Comparison of ENCODE assay signal across 10 cellular contexts in the genomic region with DNA sequence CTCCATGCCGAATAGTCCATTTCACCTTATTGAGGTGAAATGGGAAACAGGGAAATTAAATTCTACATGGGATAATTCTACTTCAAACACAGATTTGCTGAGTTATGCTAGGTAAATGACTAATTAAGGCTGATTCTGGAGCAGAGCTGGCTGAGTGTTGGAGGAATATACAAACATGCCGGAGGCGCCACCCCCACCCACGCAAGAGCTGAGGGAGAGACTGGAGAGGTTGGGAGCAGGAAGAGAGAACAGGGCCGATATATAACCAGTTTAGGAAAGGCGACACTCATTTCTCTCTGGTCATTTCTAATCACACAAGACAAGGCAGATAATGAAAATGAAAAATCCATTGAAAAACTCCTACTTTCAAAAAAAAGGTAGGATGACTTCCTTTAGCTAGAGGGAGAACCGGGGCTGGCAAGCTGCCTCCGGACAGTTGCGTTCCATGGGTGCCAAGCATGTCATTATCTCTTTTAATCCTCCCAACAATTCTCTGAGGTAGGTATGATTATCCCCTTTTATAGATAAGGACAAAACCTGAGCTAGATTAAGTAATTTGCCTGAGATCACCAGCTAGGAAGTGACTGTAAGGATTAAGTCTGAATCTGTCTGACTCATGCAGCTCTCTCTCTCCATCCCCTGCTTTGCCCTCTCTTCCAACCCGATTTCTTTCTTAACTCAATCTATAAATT. TPM values are rescaled to one million over a fixed set of nuclear protein-coding genes. Genes with fewer than 3 reads are reported as not detected.
DNase-seq lines count a peak whose midpoint lies in the region; ATAC-seq and TF ChIP-seq lines count a peak whose summit lies in the region.
"Had no signal": no experiment of that assay in that cellular context is flagged by ENCODE, and none has a peak within 500 bp of the region (broad histone marks: within the 10 kb centered on the region; RNA-seq: fewer than 3 reads in every experiment).

No MANE protein-coding gene starts in this region.

- intact Hi-C loops in A673 (cut with micrococcal nuclease; ENCODE audit: unreplicated experiment), result no loop called here
- intact Hi-C loops in activated T-helper 1 cell treated with anti-CD3 and anti-CD28 coated beads, Interleukin-12 subunit alpha, Interleukin-12 subunit beta, Interleukin-2, Interleukin-4 antibody, amounts not matched to agents 30 ng/mL and 10 ng/mL and 1 ng/mL, durations not matched to agents 14 hours and 24 hours and 36 hours (cut with micrococcal nuclease), result no loop called here

- DNase-seq in A673 (ENCODE audit: low spot score) (peak; percentile 14), RWPE2 (ENCODE audit: low spot score) (peak; percentile 69), iPS-NIHi11 (ENCODE audit: low spot score) (peak; percentile 24), activated gamma-delta T cell treated with Interleukin-2 at 50 U/mL for 16 hours (no peak)
- DNase-seq in activated T-helper 1 cell treated with anti-CD3 and anti-CD28 coated beads, Interleukin-12 subunit alpha, Interleukin-12 subunit beta, Interleukin-2, Interleukin-4 antibody, amounts not matched to agents 30 ng/mL and 10 ng/mL and 1 ng/mL, durations not matched to agents 14 hours and 24 hours and 36 hours (ENCODE audit: low spot score), result no peak
- DNase-seq: CD4-positive, CD25-positive, alpha-beta regulatory T cell had no signal

- TF ChIP-seq CTCF in A673 (conservative IDR thresholded peaks at IDR 0.05; ENCODE audit: low read depth, low read length), result no peak
- TF ChIP-seq CTCF in HEK293 (tag by site-specific recombination; IDR thresholded peaks at IDR 0.05), result no peak
- no peak for TF ChIP-seq CTCF in RWPE2 (IDR thresholded peaks at IDR 0.05; ENCODE audit: poor library complexity, severe bottlenecking)

- H3K27me3 Mint-ChIP-seq in activated T-helper 1 cell treated with anti-CD3 and anti-CD28 coated beads, Interleukin-12 subunit alpha, Interleukin-12 subunit beta, Interleukin-2, Interleukin-4 antibody, amounts not matched to agents 30 ng/mL and 10 ng/mL and 1 ng/mL, durations not matched to agents 14 hours and 24 hours and 36 hours (ENCODE audit: insufficient read depth), result peaks cover 19% of the 10 kb centered on the region
- peaks cover 32% of the 10 kb centered on the region for H3K27me3 Mint-ChIP-seq in stimulated activated memory B cell treated with anti-CD40 and anti-IgM and Interleukin-4, amounts not matched to agents 10 μg/mL and 1 μg/mL and 100 μg/mL, for 72 hours

- H3K27ac Mint-ChIP-seq in activated T-helper 1 cell treated with anti-CD3 and anti-CD28 coated beads, Interleukin-12 subunit alpha, Interleukin-12 subunit beta, Interleukin-2, Interleukin-4 antibody, amounts not matched to agents 30 ng/mL and 10 ng/mL and 1 ng/mL, durations not matched to agents 14 hours and 24 hours and 36 hours, result no peak overlapping the region
- H3K27ac Mint-ChIP-seq in stimulated activated memory B cell treated with anti-CD40 and anti-IgM and Interleukin-4, amounts not matched to agents 10 μg/mL and 1 μg/mL and 100 μg/mL, for 72 hours, result no peak overlapping the region
- H3K27ac Mint-ChIP-seq: activated naive CD4-positive, alpha-beta T cell treated with anti-CD3 and anti-CD28 coated beads, Interleukin-2, amount 50 U/mL, for 24 hours; CD4-positive, CD25-positive, alpha-beta regulatory T cell had no signal

- H3K4me3 Mint-ChIP-seq in activated T-helper 1 cell treated with anti-CD3 and anti-CD28 coated beads, Interleukin-12 subunit alpha, Interleukin-12 subunit beta, Interleukin-2, Interleukin-4 antibody, amounts not matched to agents 30 ng/mL and 10 ng/mL and 1 ng/mL, durations not matched to agents 14 hours and 24 hours and 36 hours, result no peak overlapping the region
- H3K4me3 Mint-ChIP-seq in stimulated activated memory B cell treated with anti-CD40 and anti-IgM and Interleukin-4, amounts not matched to agents 10 μg/mL and 1 μg/mL and 100 μg/mL, for 72 hours, result no peak overlapping the region
- H3K4me3 Mint-ChIP-seq: activated naive CD4-positive, alpha-beta T cell treated with anti-CD3 and anti-CD28 coated beads, Interleukin-2, amount 50 U/mL, for 24 hours; CD4-positive, CD25-positive, alpha-beta regulatory T cell had no signal

- H3K36me3 Mint-ChIP-seq in activated T-helper 1 cell treated with anti-CD3 and anti-CD28 coated beads, Interleukin-12 subunit alpha, Interleukin-12 subunit beta, Interleukin-2, Interleukin-4 antibody, amounts not matched to agents 30 ng/mL and 10 ng/mL and 1 ng/mL, durations not matched to agents 14 hours and 24 hours and 36 hours (ENCODE audit: low read depth), result no peaks in the 10 kb centered on the region
- H3K36me3 Mint-ChIP-seq in stimulated activated memory B cell treated with anti-CD40 and anti-IgM and Interleukin-4, amounts not matched to agents 10 μg/mL and 1 μg/mL and 100 μg/mL, for 72 hours, result no peaks in the 10 kb centered on the region
- H3K36me3 Mint-ChIP-seq: activated naive CD4-positive, alpha-beta T cell treated with anti-CD3 and anti-CD28 coated beads, Interleukin-2, amount 50 U/mL, for 24 hours; CD4-positive, CD25-positive, alpha-beta regulatory T cell had no signal

- H3K27ac ChIP-seq in A673 (ENCODE audit: low read depth, low read length, poor library complexity, severe bottlenecking) (no peak overlapping the region), HEK293 (ENCODE audit: extremely low read depth, low read depth, low read length) (peak overlapping the region; percentile 82), RWPE2 (ENCODE audit: poor library complexity, severe bottlenecking) (peak overlapping the region; percentile 89)

- no peaks in the 10 kb centered on the region for H3K9me3 Mint-ChIP-seq in activated T-helper 1 cell treated with anti-CD3 and anti-CD28 coated beads, Interleukin-12 subunit alpha, Interleukin-12 subunit beta, Interleukin-2, Interleukin-4 antibody, amounts not matched to agents 30 ng/mL and 10 ng/mL and 1 ng/mL, durations not matched to agents 14 hours and 24 hours and 36 hours
- no peaks in the 10 kb centered on the region for H3K9me3 Mint-ChIP-seq in stimulated activated memory B cell treated with anti-CD40 and anti-IgM and Interleukin-4, amounts not matched to agents 10 μg/mL and 1 μg/mL and 100 μg/mL, for 72 hours
- H3K9me3 Mint-ChIP-seq: activated naive CD4-positive, alpha-beta T cell treated with anti-CD3 and anti-CD28 coated beads, Interleukin-2, amount 50 U/mL, for 24 hours; CD4-positive, CD25-positive, alpha-beta regulatory T cell had no signal

- POLR2A ChIA-PET in A673 (lab: Charles Lee; ENCODE audit: low non-redundant PET) (no interaction called here), HEK293 (lab: Yijun Ruan, JAX) (interaction anchor here (0.8 to 1.4 kb wide), 5 partner anchors 28 to 725 kb away, joined by 3 to 8 read pairs (median 3); partner anchors contain the start of genes CFAP299 and FGF5)

- peaks cover 4% of the 10 kb centered on the region for H3K4me1 ChIP-seq in A673 (ENCODE audit: insufficient read depth, low read length, poor library complexity, severe bottlenecking)
- H3K4me1 ChIP-seq in HEK293 (ENCODE audit: control insufficient read depth, insufficient read depth, low read length), result peaks cover 6% of the 10 kb centered on the region
- peaks cover 51% of the 10 kb centered on the region for H3K4me1 ChIP-seq in RWPE2 (ENCODE audit: insufficient read depth, poor library complexity, severe bottlenecking)

- H3K4me1 Mint-ChIP-seq in activated T-helper 1 cell treated with anti-CD3 and anti-CD28 coated beads, Interleukin-12 subunit alpha, Interleukin-12 subunit beta, Interleukin-2, Interleukin-4 antibody, amounts not matched to agents 30 ng/mL and 10 ng/mL and 1 ng/mL, durations not matched to agents 14 hours and 24 hours and 36 hours (ENCODE audit: low read depth), result no peaks in the 10 kb centered on the region
- no peaks in the 10 kb centered on the region for H3K4me1 Mint-ChIP-seq in stimulated activated memory B cell treated with anti-CD40 and anti-IgM and Interleukin-4, amounts not matched to agents 10 μg/mL and 1 μg/mL and 100 μg/mL, for 72 hours
- H3K4me1 Mint-ChIP-seq: activated naive CD4-positive, alpha-beta T cell treated with anti-CD3 and anti-CD28 coated beads, Interleukin-2, amount 50 U/mL, for 24 hours; CD4-positive, CD25-positive, alpha-beta regulatory T cell had no signal

- ATAC-seq in RWPE2 (ENCODE audit: low read depth) (peak; percentile 71), HG03442 (IDR thresholded peaks at IDR 0.05; ENCODE audit: unreplicated experiment) (no peak)
- no peak for ATAC-seq in stimulated activated memory B cell treated with anti-CD40 and anti-IgM and Interleukin-4, amounts not matched to agents 10 μg/mL and 1 μg/mL and 100 μg/mL, for 72 hours

- H3K27me3 ChIP-seq in A673 (replicated peaks; ENCODE audit: insufficient read depth, low read depth, low read length, poor library complexity) (peaks cover 64% of the 10 kb centered on the region), RWPE2 (ENCODE audit: insufficient read depth, poor library complexity, severe bottlenecking) (no peaks in the 10 kb centered on the region)

- no TSS peak for BruUV-seq in A673 (replicated peaks; lab: Mats Ljungman, UMichigan)

- H3K9me3 ChIP-seq in A673 (ENCODE audit: low read depth, low read length, poor library complexity, severe bottlenecking) (no peaks in the 10 kb centered on the region), HEK293 (ENCODE audit: control insufficient read depth, insufficient read depth, low read depth, low read length) (no peaks in the 10 kb centered on the region), RWPE2 (ENCODE audit: severe bottlenecking) (no peaks in the 10 kb centered on the region)

- CTCF ChIA-PET in A673 (lab: Charles Lee), result no interaction called here
- CTCF ChIA-PET in HEK293 (lab: Yijun Ruan, JAX), result interaction anchor here (0.6 to 0.7 kb wide), 4 partner anchors 57 to 816 kb away, joined by 3 to 5 read pairs (median 3); no protein-coding TSS in a partner anchor

- no peaks in the 10 kb centered on the region for H3K36me3 ChIP-seq in A673 (ENCODE audit: insufficient read depth, low read length, poor library complexity, severe bottlenecking)
- no peaks in the 10 kb centered on the region for H3K36me3 ChIP-seq in HEK293 (ENCODE audit: control insufficient read depth in 2 of 2, insufficient read depth in 1 of 2, low read length in 2 of 2)
- no peaks in the 10 kb centered on the region for H3K36me3 ChIP-seq in RWPE2 (ENCODE audit: low read depth)

- H3K4me3 ChIP-seq in A673 (ENCODE audit: low read depth, low read length, poor library complexity, severe bottlenecking), result no peak overlapping the region
- peak overlapping the region; percentile 19 for H3K4me3 ChIP-seq in HEK293 (ENCODE audit: low read depth, low read length)
- H3K4me3 ChIP-seq in RWPE2 (ENCODE audit: severe bottlenecking), result no peak overlapping the region

RNA-seq across cellular contexts. Expression of gene CFAP299, which starts 27.6 kb away (rescaled TPM):
- total RNA-seq in A673 (2021), result not detected in 2 replicates
- not detected in 2 replicates for total RNA-seq in activated T-helper 1 cell treated with anti-CD3 and anti-CD28 coated beads, Interleukin-12 subunit alpha, Interleukin-12 subunit beta, Interleukin-2, Interleukin-4 antibody, amounts not matched to agents 30 ng/mL and 10 ng/mL and 1 ng/mL, durations not matched to agents 14 hours and 24 hours and 36 hours
- total RNA-seq: CD4-positive, CD25-positive, alpha-beta regulatory T cell had no signal

RNA-seq across cellular contexts. Expression of gene FGF5, which starts 41.5 kb away (rescaled TPM):
- total RNA-seq in A673 (2021), result not detected in 2 replicates
- 0.05 TPM in 1 of 2 replicates, not detected in the other for total RNA-seq in activated T-helper 1 cell treated with anti-CD3 and anti-CD28 coated beads, Interleukin-12 subunit alpha, Interleukin-12 subunit beta, Interleukin-2, Interleukin-4 antibody, amounts not matched to agents 30 ng/mL and 10 ng/mL and 1 ng/mL, durations not matched to agents 14 hours and 24 hours and 36 hours
- total RNA-seq: CD4-positive, CD25-positive, alpha-beta regulatory T cell had no signal

Comparison
In these comparisons a context has a peak if more than half of its experiments do, and no peak if none do; other contexts are left out.
1. DNase-seq: peak in A673 (single experiment), RWPE2 (single experiment) and iPS-NIHi11 (single experiment); none in activated T-helper 1 cell treated with anti-CD3 and anti-CD28 coated beads, Interleukin-12 subunit alpha, Interleukin-12 subunit beta, Interleukin-2, Interleukin-4 antibody, amounts not matched to agents 30 ng/mL and 10 ng/mL and 1 ng/mL, durations not matched to agents 14 hours and 24 hours and 36 hours (single experiment) and activated gamma-delta T cell treated with Interleukin-2 at 50 U/mL for 16 hours (single experiment).